In genomic region chr11:125902927-125903752, GRCh38 we compare ENCODE assay signal across 8 cellular contexts. TPM values are rescaled to one million over a fixed set of nuclear protein-coding genes. Genes with fewer than 3 reads are reported as not detected.
A peak's percentile ranks its signal among the peaks of the same experiment; 100 is the strongest.
DNase-seq lines count a peak whose midpoint lies in the region; ATAC-seq and TF ChIP-seq lines count a peak whose summit lies in the region.

Gene PUS3, minus strand, starts transcription at chr11:125903206. Its CDS starts 6,922 bp downstream, at chr11:125896284.

- TF ChIP-seq CTCF in GM13977 (IDR thresholded peaks at IDR 0.05; ENCODE audit: extremely low read depth, insufficient read depth, missing control alignments) (no peak), progenitor cell of endocrine pancreas (IDR thresholded peaks at IDR 0.05; ENCODE audit: unreplicated experiment) (no peak)

- no peaks in the 10 kb centered on the region for H3K9me3 Mint-ChIP-seq in progenitor cell of endocrine pancreas (ENCODE audit: low read depth)

- peaks cover 24% of the 10 kb centered on the region for H3K27me3 Mint-ChIP-seq in progenitor cell of endocrine pancreas

- peak within 1 kb of the TSS; percentile 98 for H3K4me3 Mint-ChIP-seq in progenitor cell of endocrine pancreas (ENCODE audit: low read depth)

- peaks cover 10% of the 10 kb centered on the region for H3K36me3 Mint-ChIP-seq in progenitor cell of endocrine pancreas (ENCODE audit: insufficient read depth)

- in situ Hi-C loops in GM13977 (cut with MboI; ENCODE audit: low pct_unique_long_range_greater_than_20kb, low sequenced_read_pairs, unreplicated experiment): no loop called here

- H3K4me1 Mint-ChIP-seq in progenitor cell of endocrine pancreas (ENCODE audit: low read depth): peaks cover 13% of the 10 kb centered on the region

- ATAC-seq in HG02870 (IDR thresholded peaks at IDR 0.05; ENCODE audit: unreplicated experiment) (peak; percentile 97), left cardiac atrium (peak; percentile 96)

- intact Hi-C loops in T-helper 1 cell treated with Interleukin-12 subunit alpha and Interleukin-12 subunit beta and Interleukin-4 antibody, amounts not matched to agents 30 ng/mL and 1 ng/mL, for 36 hours (cut with micrococcal nuclease): loop anchor here (1.0 to 10.0 kb wide), 13 partner anchors 16 to 1281 kb away; partner anchors contain the start of genes CCDC15, CHEK1, DCPS and EI24
- intact Hi-C loops in left cardiac atrium (cut with DNase I): no loop called here

- DNase-seq in GM13977 (ENCODE audit: low spot score) (peak; percentile 90), NCI-H146 treated with DMSO at 0.1 percent for 48 hours (lab: John Stamatoyannopoulos, UW; ENCODE audit: unreplicated experiment) (peak; percentile 83), amniotic epithelial cell (ENCODE audit: low read depth) (peak; percentile 73), left cardiac atrium (peak; percentile 95), progenitor cell of endocrine pancreas (ENCODE audit: low spot score, unreplicated experiment) (peak; percentile 63), ureter (ENCODE audit: low spot score) (peak; percentile 90)

- H3K27ac Mint-ChIP-seq in progenitor cell of endocrine pancreas: peak within 1 kb of the TSS; percentile 94

RNA-seq across cellular contexts. Expression of gene PUS3, which starts in this region (rescaled TPM):
- total RNA-seq in T-helper 1 cell treated with Interleukin-12 subunit alpha and Interleukin-12 subunit beta and Interleukin-4 antibody, amounts not matched to agents 30 ng/mL and 1 ng/mL, for 36 hours: 10.6 and 17.5 TPM in 2 replicates
- total RNA-seq in left cardiac atrium (1 to 10 TPM; 6.9 to 8.2 TPM), progenitor cell of endocrine pancreas (12.4 and 12.7 TPM in 2 replicates), ureter (14.8 TPM)

Comparison
In these comparisons a context has a peak if more than half of its experiments do, and no peak if none do; other contexts are left out.
1. Peak in every context shown above with its lines: DNase-seq and ATAC-seq.